ENCODE assay signal across 17 cellular contexts in the genomic region with DNA sequence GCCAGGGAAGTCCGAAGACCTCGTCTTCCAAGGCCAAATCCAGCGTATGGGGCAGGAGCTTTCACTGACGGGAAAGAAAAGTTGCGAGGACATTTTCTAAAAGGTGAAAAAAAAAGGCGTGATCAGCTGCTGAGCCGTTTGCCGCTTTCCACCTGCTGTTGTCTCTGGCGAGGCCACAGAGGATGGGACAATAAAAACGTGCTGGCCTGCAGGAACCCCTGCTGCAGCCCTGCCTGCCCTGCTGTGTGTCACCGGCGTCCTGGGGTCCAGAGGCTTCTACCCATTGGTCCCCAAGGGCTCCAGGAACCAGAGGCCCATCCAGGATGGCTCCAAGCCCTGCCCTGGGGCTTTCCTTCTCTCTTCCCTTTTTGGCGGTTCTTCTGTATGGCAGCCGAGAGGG.
"Had no signal": no experiment of that assay in that cellular context is flagged by ENCODE, and none has a peak within 500 bp of the region (broad histone marks: within the 10 kb centered on the region; RNA-seq: fewer than 3 reads in every experiment).

No MANE protein-coding gene starts in this region.

- H3K4me3 Mint-ChIP-seq: activated CD4-positive, alpha-beta memory T cell treated with anti-CD3 and anti-CD28 coated beads for 36 hours; activated CD4-positive, alpha-beta T cell treated with anti-CD3 and anti-CD28 coated beads for 36 hours; activated CD8-positive, alpha-beta memory T cell treated with anti-CD3 and anti-CD28 coated beads, Interleukin-2, amount 10 ng/mL, durations not matched to agents 7 days and 5 days; activated T-cell treated with anti-CD3 and anti-CD28 coated beads, Interleukin-2, amount 50 U/mL, for 24 hours; naive thymus-derived CD4-positive, alpha-beta T cell; stimulated activated naive CD8-positive, alpha-beta T cell treated with anti-CD3 and anti-CD28 coated beads, Interleukin-15, amount 100 ng/mL, for 72 hours; T-helper 1 cell treated with Interleukin-12 subunit alpha and Interleukin-12 subunit beta and Interleukin-4 antibody, amounts not matched to agents 30 μg/mL and 1 μg/mL, for 36 hours had no signal

- H3K9me3 ChIP-seq: gastroesophageal sphincter, left lung, right lobe of liver, spleen, thoracic aorta had no signal

- H3K27me3 Mint-ChIP-seq: activated CD4-positive, alpha-beta memory T cell treated with anti-CD3 and anti-CD28 coated beads for 36 hours; activated CD4-positive, alpha-beta T cell treated with anti-CD3 and anti-CD28 coated beads for 36 hours; activated CD8-positive, alpha-beta memory T cell treated with anti-CD3 and anti-CD28 coated beads, Interleukin-2, amount 10 ng/mL, durations not matched to agents 7 days and 5 days; activated T-cell treated with anti-CD3 and anti-CD28 coated beads, Interleukin-2, amount 50 U/mL, for 24 hours; naive thymus-derived CD4-positive, alpha-beta T cell; stimulated activated naive CD8-positive, alpha-beta T cell treated with anti-CD3 and anti-CD28 coated beads, Interleukin-15, amount 100 ng/mL, for 72 hours had no signal

- H3K27ac ChIP-seq: gastroesophageal sphincter, left lung, right lobe of liver, spleen, thoracic aorta, WERI-Rb-1 had no signal

- H3K27ac Mint-ChIP-seq: activated CD4-positive, alpha-beta memory T cell treated with anti-CD3 and anti-CD28 coated beads for 36 hours; activated CD4-positive, alpha-beta T cell treated with anti-CD3 and anti-CD28 coated beads for 36 hours; activated CD8-positive, alpha-beta memory T cell treated with anti-CD3 and anti-CD28 coated beads, Interleukin-2, amount 10 ng/mL, durations not matched to agents 7 days and 5 days; activated naive CD4-positive, alpha-beta T cell treated with anti-CD3 and anti-CD28 coated beads, Interleukin-2, amount 50 U/mL, for 72 hours; naive thymus-derived CD4-positive, alpha-beta T cell; T-helper 1 cell treated with Interleukin-12 subunit alpha and Interleukin-12 subunit beta and Interleukin-4 antibody, amounts not matched to agents 30 μg/mL and 1 μg/mL, for 36 hours had no signal

- H3K9me3 Mint-ChIP-seq: activated CD4-positive, alpha-beta memory T cell treated with anti-CD3 and anti-CD28 coated beads for 36 hours; activated naive CD4-positive, alpha-beta T cell treated with anti-CD3 and anti-CD28 coated beads, Interleukin-2, amount 50 U/mL, for 72 hours; activated T-cell treated with anti-CD3 and anti-CD28 coated beads, Interleukin-2, amount 50 U/mL, for 24 hours; naive thymus-derived CD4-positive, alpha-beta T cell; stimulated activated naive CD8-positive, alpha-beta T cell treated with anti-CD3 and anti-CD28 coated beads, Interleukin-15, amount 100 ng/mL, for 72 hours; T-helper 1 cell treated with Interleukin-12 subunit alpha and Interleukin-12 subunit beta and Interleukin-4 antibody, amounts not matched to agents 30 μg/mL and 1 μg/mL, for 36 hours had no signal

- ATAC-seq: activated CD4-positive, alpha-beta T cell treated with anti-CD3 and anti-CD28 coated beads for 36 hours; activated CD8-positive, alpha-beta memory T cell treated with anti-CD3 and anti-CD28 coated beads, Interleukin-2, amount 10 ng/mL, durations not matched to agents 7 days and 5 days; activated naive CD4-positive, alpha-beta T cell treated with anti-CD3 and anti-CD28 coated beads, Interleukin-2, amount 50 U/mL, for 72 hours; gastroesophageal sphincter; left lung; naive thymus-derived CD4-positive, alpha-beta T cell; right lobe of liver; stimulated activated naive CD8-positive, alpha-beta T cell treated with anti-CD3 and anti-CD28 coated beads, Interleukin-15, amount 100 ng/mL, for 72 hours had no signal

- H3K36me3 ChIP-seq: gastroesophageal sphincter, left lung, right lobe of liver, thoracic aorta had no signal

- H3K4me3 ChIP-seq: gastroesophageal sphincter, left lung, right lobe of liver, spleen, thoracic aorta had no signal

- H3K4me1 ChIP-seq: right lobe of liver had no signal

- DNase-seq: activated CD4-positive, alpha-beta memory T cell treated with anti-CD3 and anti-CD28 coated beads for 36 hours; activated CD4-positive, alpha-beta T cell treated with anti-CD3 and anti-CD28 coated beads for 36 hours; activated CD8-positive, alpha-beta memory T cell treated with anti-CD3 and anti-CD28 coated beads, Interleukin-2, amount 10 ng/mL, durations not matched to agents 7 days and 5 days; activated T-cell treated with anti-CD3 and anti-CD28 coated beads, Interleukin-2, amount 50 U/mL, for 24 hours; amniotic stem cell; islet precursor cell; left lung; mammary epithelial cell; naive thymus-derived CD4-positive, alpha-beta T cell; right lobe of liver; spleen; stimulated activated naive CD8-positive, alpha-beta T cell treated with anti-CD3 and anti-CD28 coated beads, Interleukin-15, amount 100 ng/mL, for 72 hours; WERI-Rb-1 had no signal

- H3K4me1 Mint-ChIP-seq: activated CD8-positive, alpha-beta memory T cell treated with anti-CD3 and anti-CD28 coated beads, Interleukin-2, amount 10 ng/mL, durations not matched to agents 7 days and 5 days had no signal

- H3K36me3 Mint-ChIP-seq: activated CD4-positive, alpha-beta memory T cell treated with anti-CD3 and anti-CD28 coated beads for 36 hours; activated CD8-positive, alpha-beta memory T cell treated with anti-CD3 and anti-CD28 coated beads, Interleukin-2, amount 10 ng/mL, durations not matched to agents 7 days and 5 days; activated naive CD4-positive, alpha-beta T cell treated with anti-CD3 and anti-CD28 coated beads, Interleukin-2, amount 50 U/mL, for 72 hours had no signal

- H3K27me3 ChIP-seq: gastroesophageal sphincter, left lung, right lobe of liver, spleen had no signal
